In the genomic region with DNA sequence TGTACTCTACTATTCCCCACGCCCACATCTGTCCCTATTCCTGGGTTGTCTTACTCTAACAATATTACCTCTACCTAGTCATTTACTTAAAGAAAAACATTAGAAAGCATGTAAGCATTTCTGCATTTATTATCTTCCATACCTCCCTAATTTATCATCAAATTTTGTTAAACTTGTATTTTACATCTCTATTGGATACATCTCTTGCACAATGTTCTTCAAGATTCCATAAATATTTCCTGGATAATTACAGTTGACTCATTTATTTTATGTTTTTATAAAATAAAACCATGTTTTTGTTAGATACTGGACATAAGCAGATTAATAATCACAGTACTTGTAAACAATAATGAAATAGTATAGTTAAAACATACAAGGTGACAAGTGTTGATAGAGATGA, we compare ENCODE assay signal across 20 cellular contexts.
"Had no signal": no experiment of that assay in that cellular context is flagged by ENCODE, and none has a peak within 500 bp of the region (broad histone marks: within the 10 kb centered on the region; RNA-seq: fewer than 3 reads in every experiment).

No MANE protein-coding gene starts in this region.

- H3K4me3 ChIP-seq: coronary artery, heart left ventricle, psoas muscle, smooth muscle cell had no signal

- H3K9me3 ChIP-seq: psoas muscle had no signal

- H3K4me1 ChIP-seq: heart left ventricle, psoas muscle had no signal

- DNase-seq: effector CD4-positive, alpha-beta T cell; endodermal cell; erythroblast; heart left ventricle; hippocampal formation; left colon; left ventricle myocardium superior; mesendoderm; naive B cell; occipital lobe; psoas muscle; retina; stimulated activated CD4-positive, alpha-beta T cell treated with anti-CD3 and anti-CD28 coated beads, Interleukin-2, amount 100 ng/mL, for 48 hours; stimulated activated naive CD4-positive, alpha-beta T cell treated with Interleukin-2 at 50 U/mL for 16 hours; trophoblast cell had no signal

- ATAC-seq: heart left ventricle, left colon, left ventricle myocardium superior, psoas muscle, sciatic nerve had no signal

- H3K27ac ChIP-seq: coronary artery, heart left ventricle, psoas muscle had no signal

- H3K27me3 ChIP-seq: heart left ventricle had no signal

- H3K36me3 ChIP-seq: heart left ventricle had no signal

- FAIRE-seq: endothelial cell of umbilical vein, frontal cortex had no signal
